1 cellular context compared by ENCODE assay signal in genomic region chr19:57818378-57818777, GRCh38.
TF ChIP-seq lines count a peak whose summit lies in the region.

No MANE protein-coding gene starts in this region.

TF ChIP-seq in SK-N-SH treated with all-trans-retinoic acid at 6 μM for 48 hours, 23 proteins besides CTCF, POLR2A, EP300 and RAD21 (continued from another document):
- TF ChIP-seq CREB5 (CRISPR knock-in tag; IDR thresholded peaks at IDR 0.05; ENCODE audit: low read depth) (no peak), ZNF70 (CRISPR knock-in tag; IDR thresholded peaks at IDR 0.05) (no peak), ARNTL (CRISPR knock-in tag; IDR thresholded peaks at IDR 0.05; ENCODE audit: borderline replicate concordance, low read depth) (no peak), PPARA (CRISPR knock-in tag; IDR thresholded peaks at IDR 0.05; ENCODE audit: borderline replicate concordance) (no peak), ZNF8 (CRISPR knock-in tag; IDR thresholded peaks at IDR 0.05) (no peak), ZFP30 (CRISPR knock-in tag; IDR thresholded peaks at IDR 0.05) (no peak), ZFP3 (CRISPR knock-in tag; IDR thresholded peaks at IDR 0.05) (no peak), ESRRG (CRISPR knock-in tag; IDR thresholded peaks at IDR 0.05) (no peak), GLIS3 (CRISPR knock-in tag; IDR thresholded peaks at IDR 0.05) (no peak), TOX (CRISPR knock-in tag; IDR thresholded peaks at IDR 0.05; ENCODE audit: borderline replicate concordance) (no peak), SNAI2 (CRISPR knock-in tag; IDR thresholded peaks at IDR 0.05) (no peak), CSDC2 (CRISPR knock-in tag; IDR thresholded peaks at IDR 0.05) (no peak), CSRNP3 (CRISPR knock-in tag; IDR thresholded peaks at IDR 0.05) (no peak), TCF4 (CRISPR knock-in tag; IDR thresholded peaks at IDR 0.05; ENCODE audit: borderline replicate concordance) (no peak)
- TF ChIP-seq, protein P1, sequence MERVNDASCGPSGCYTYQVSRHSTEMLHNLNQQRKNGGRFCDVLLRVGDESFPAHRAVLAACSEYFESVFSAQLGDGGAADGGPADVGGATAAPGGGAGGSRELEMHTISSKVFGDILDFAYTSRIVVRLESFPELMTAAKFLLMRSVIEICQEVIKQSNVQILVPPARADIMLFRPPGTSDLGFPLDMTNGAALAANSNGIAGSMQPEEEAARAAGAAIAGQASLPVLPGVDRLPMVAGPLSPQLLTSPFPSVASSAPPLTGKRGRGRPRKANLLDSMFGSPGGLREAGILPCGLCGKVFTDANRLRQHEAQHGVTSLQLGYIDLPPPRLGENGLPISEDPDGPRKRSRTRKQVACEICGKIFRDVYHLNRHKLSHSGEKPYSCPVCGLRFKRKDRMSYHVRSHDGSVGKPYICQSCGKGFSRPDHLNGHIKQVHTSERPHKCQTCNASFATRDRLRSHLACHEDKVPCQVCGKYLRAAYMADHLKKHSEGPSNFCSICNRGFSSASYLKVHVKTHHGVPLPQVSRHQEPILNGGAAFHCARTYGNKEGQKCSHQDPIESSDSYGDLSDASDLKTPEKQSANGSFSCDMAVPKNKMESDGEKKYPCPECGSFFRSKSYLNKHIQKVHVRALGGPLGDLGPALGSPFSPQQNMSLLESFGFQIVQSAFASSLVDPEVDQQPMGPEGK (CRISPR knock-in tag; IDR thresholded peaks at IDR 0.05; ENCODE audit: borderline replicate concordance): no peak
TF ChIP-seq in SK-N-SH treated with all-trans-retinoic acid at 6 μM for 48 hours: peak in this region for 0.
